ENCODE assay signal across 8 cellular contexts in the genomic region with DNA sequence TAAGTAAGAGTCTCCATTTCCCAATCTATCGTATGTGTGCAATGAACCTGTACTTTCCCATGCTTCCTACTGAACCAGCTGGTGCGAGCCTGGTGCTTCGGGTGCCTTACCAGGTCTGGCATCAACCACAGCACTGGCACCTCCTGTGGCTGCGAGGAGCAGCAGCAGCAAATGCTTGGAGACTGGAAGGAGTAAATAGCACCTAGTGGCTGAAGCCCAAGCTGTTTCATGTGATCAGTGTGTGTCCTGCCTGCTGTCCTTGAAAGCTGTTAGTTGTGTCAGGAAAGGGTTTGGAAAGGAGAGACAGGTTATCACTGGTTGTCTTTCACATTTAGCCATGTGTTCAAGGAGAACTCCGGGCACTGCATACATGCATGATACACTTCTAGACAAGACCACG. TPM values are rescaled to one million over a fixed set of nuclear protein-coding genes. Genes with fewer than 3 reads are reported as not detected.
DNase-seq lines count a peak whose midpoint lies in the region; ATAC-seq and TF ChIP-seq lines count a peak whose summit lies in the region.
"Had no signal": no experiment of that assay in that cellular context is flagged by ENCODE, and none has a peak within 500 bp of the region (broad histone marks: within the 10 kb centered on the region; RNA-seq: fewer than 3 reads in every experiment).

No MANE protein-coding gene starts in this region.

- DNase-seq in H7, result peak; percentile 41
- DNase-seq in NCI-H524 treated with DMSO at 0.1 percent for 48 hours (lab: John Stamatoyannopoulos, UW), result peak; percentile 90
- DNase-seq in retinal pigment epithelial cell (ENCODE audit: low read depth), result peak; percentile 52
- no peak for DNase-seq in lower leg skin (ENCODE audit: low spot score in 2 of 2)
- DNase-seq: activated CD4-positive, alpha-beta T cell treated with anti-CD3 and anti-CD28 coated beads, Interleukin-2, amount 50 U/mL, for 1 hour had no signal

- TF ChIP-seq CTCF in retinal pigment epithelial cell (conservative IDR thresholded peaks at IDR 0.05; ENCODE audit: low read depth, low read length), result peak; percentile 71
- no peak for TF ChIP-seq CTCF in lower leg skin (IDR thresholded peaks at IDR 0.05)

- TF ChIP-seq POLR2A in lower leg skin (IDR thresholded peaks at IDR 0.05), result no peak

- H3K4me3 ChIP-seq in H7 (ENCODE audit: insufficient read depth, low read depth, low read length) (no peak overlapping the region), retinal pigment epithelial cell (ENCODE audit: low read length) (no peak overlapping the region), lower leg skin (ENCODE audit: low read depth, poor library complexity, severe bottlenecking) (no peak overlapping the region)

- intact Hi-C loops in lower leg skin (cut with DNase I; ENCODE audit: low total_unique reads), result no loop called here

- H3K36me3 ChIP-seq in H7 (replicated peaks; ENCODE audit: control insufficient read depth, insufficient read depth, low read length), result no peaks in the 10 kb centered on the region

- 52 to 60% methylated on average over 6 of the region's 6 CpGs for WGBS in lower leg skin, 2 donors

- ATAC-seq in esophagus mucosa (peak; percentile 85), HG03139 (IDR thresholded peaks at IDR 0.05; ENCODE audit: unreplicated experiment) (no peak), GM19467 (IDR thresholded peaks at IDR 0.05; ENCODE audit: unreplicated experiment) (no peak)

- no peaks in the 10 kb centered on the region for H3K27me3 ChIP-seq in H7 (ENCODE audit: control insufficient read depth, insufficient read depth, low read length)

RNA-seq across cellular contexts. Expression of a gene that starts 31.8 kb away (rescaled TPM):
- total RNA-seq in H7 (2014; rRNA removed; shearing (Covaris generic)), result 9.4 and 18.3 TPM in 2 replicates
- 0.36 TPM for total RNA-seq in esophagus mucosa
- 10 to 100 TPM; 10.4 to 17.1 (median 12.8) TPM for total RNA-seq in lower leg skin

Comparison
In these comparisons a context has a peak if more than half of its experiments do, and no peak if none do; other contexts are left out.
1. DNase-seq: peak in H7 (single experiment), NCI-H524 treated with DMSO at 0.1 percent for 48 hours (single experiment) and retinal pigment epithelial cell (single experiment); none in lower leg skin (0 of 2).